ENCODE assay signal across 8 cellular contexts in the genomic region with DNA sequence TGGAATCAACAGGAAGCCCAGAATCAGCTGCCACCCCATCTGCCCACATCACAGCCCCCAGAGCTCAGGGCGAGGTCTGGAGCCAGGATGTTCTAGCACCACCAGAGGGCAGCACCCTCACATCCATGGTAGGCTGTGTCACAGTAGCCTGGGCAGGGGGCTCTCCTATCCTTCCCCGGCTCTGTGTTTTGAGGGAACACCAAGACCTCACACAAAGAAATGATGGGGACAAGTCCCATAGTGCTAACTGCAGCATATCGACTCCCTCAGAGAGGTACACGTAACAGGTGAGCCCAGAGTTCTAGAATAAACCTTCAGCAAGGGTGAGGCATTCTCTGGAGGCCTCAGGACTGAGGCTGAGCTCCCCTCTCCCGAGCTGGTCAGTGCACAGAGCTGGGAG. TPM values are rescaled to one million over a fixed set of nuclear protein-coding genes. Genes with fewer than 3 reads are reported as not detected.
DNase-seq lines count a peak whose midpoint lies in the region; ATAC-seq and TF ChIP-seq lines count a peak whose summit lies in the region.

No MANE protein-coding gene starts in this region.

- no peak overlapping the region for H3K4me3 Mint-ChIP-seq in activated T-helper 2 cell treated with anti-CD3 and anti-CD28 coated beads, Interferon-gamma antibody, Interleukin-2, Interleukin-4, amounts not matched to agents 10 μg/mL and 5 μg/mL and 100 μg/mL, durations not matched to agents 14 hours and 24 hours and 36 hours (ENCODE audit: low read depth)

- H2BK120ac ChIP-seq in trophoblast cell (ENCODE audit: insufficient read depth, low read length, poor library complexity), result no peak overlapping the region

- no peaks in the 10 kb centered on the region for H3K27me3 Mint-ChIP-seq in activated T-helper 2 cell treated with anti-CD3 and anti-CD28 coated beads, Interferon-gamma antibody, Interleukin-2, Interleukin-4, amounts not matched to agents 10 μg/mL and 5 μg/mL and 100 μg/mL, durations not matched to agents 14 hours and 24 hours and 36 hours (ENCODE audit: low read depth)

- no peaks in the 10 kb centered on the region for H3K9me3 Mint-ChIP-seq in activated T-helper 2 cell treated with anti-CD3 and anti-CD28 coated beads, Interferon-gamma antibody, Interleukin-2, Interleukin-4, amounts not matched to agents 10 μg/mL and 5 μg/mL and 100 μg/mL, durations not matched to agents 14 hours and 24 hours and 36 hours

- no peak overlapping the region for H2AFZ ChIP-seq in trophoblast cell (ENCODE audit: insufficient read depth, low read length, poor library complexity)

- H3K79me2 ChIP-seq in trophoblast cell (ENCODE audit: control insufficient read depth, insufficient read depth, low read length, poor library complexity), result no peaks in the 10 kb centered on the region

- H3K4me1 Mint-ChIP-seq in activated T-helper 2 cell treated with anti-CD3 and anti-CD28 coated beads, Interferon-gamma antibody, Interleukin-2, Interleukin-4, amounts not matched to agents 10 μg/mL and 5 μg/mL and 100 μg/mL, durations not matched to agents 14 hours and 24 hours and 36 hours (ENCODE audit: low read depth), result peaks cover 35% of the 10 kb centered on the region

- H3K79me1 ChIP-seq in trophoblast cell (ENCODE audit: low read length), result no peaks in the 10 kb centered on the region

- DNase-seq in CMK (ENCODE audit: low read depth) (peak; percentile 39), HK-2 (ENCODE audit: unreplicated experiment) (peak; percentile 46), RPMI8226 (peak; percentile 63), foreskin keratinocyte (peak in 1 of 2 donors; percentile 15), trophoblast cell (peak; percentile 12 to 73), upper lobe of left lung (peak in 1 of 2 donors; percentile 61)
- peak; percentile 63 for DNase-seq in activated T-helper 2 cell treated with anti-CD3 and anti-CD28 coated beads, Interferon-gamma antibody, Interleukin-2, Interleukin-4, amounts not matched to agents 10 μg/mL and 5 μg/mL and 100 μg/mL, durations not matched to agents 14 hours and 24 hours and 36 hours (ENCODE audit: low spot score)

- WGBS in trophoblast cell (ENCODE audit: extremely low coverage, insufficient coverage, insufficient read length), result no CpG with 5 or more reads among the region's 5 CpGs
- WGBS in upper lobe of left lung, 2 donors, result 29 to 50% methylated on average over 3 to 5 of the region's 5 CpGs

- H3K36me3 Mint-ChIP-seq in activated T-helper 2 cell treated with anti-CD3 and anti-CD28 coated beads, Interferon-gamma antibody, Interleukin-2, Interleukin-4, amounts not matched to agents 10 μg/mL and 5 μg/mL and 100 μg/mL, durations not matched to agents 14 hours and 24 hours and 36 hours (ENCODE audit: low read depth), result peaks cover 5% of the 10 kb centered on the region

- H3K27ac ChIP-seq in foreskin keratinocyte (no peak overlapping the region), trophoblast cell (ENCODE audit: low read depth, low read length) (no peak overlapping the region), upper lobe of left lung (no peak overlapping the region)

- TF ChIP-seq EP300 in upper lobe of left lung (IDR thresholded peaks at IDR 0.05), result no peak

- H3K27me3 ChIP-seq in foreskin keratinocyte (peaks cover 27% of the 10 kb centered on the region), trophoblast cell (ENCODE audit: insufficient read depth, low read length) (peaks cover 29% of the 10 kb centered on the region), upper lobe of left lung (peaks cover 0 to 10% (median 3%) of the 10 kb centered on the region in 4 donors)

- intact Hi-C loops in activated T-helper 2 cell treated with anti-CD3 and anti-CD28 coated beads, Interferon-gamma antibody, Interleukin-2, Interleukin-4, amounts not matched to agents 10 μg/mL and 5 μg/mL and 100 μg/mL, durations not matched to agents 14 hours and 24 hours and 36 hours (cut with micrococcal nuclease), result loop anchor here (1.0 kb wide), 1 partner anchor 104 kb away; no protein-coding TSS in a partner anchor

- no peak overlapping the region for H3K4ac ChIP-seq in trophoblast cell (ENCODE audit: low read depth, low read length)

- H4K91ac ChIP-seq in trophoblast cell (ENCODE audit: low read depth, low read length), result no peak overlapping the region

- no peak overlapping the region for H3K18ac ChIP-seq in trophoblast cell (ENCODE audit: low read length)

- no peaks in the 10 kb centered on the region for H3K4me1 ChIP-seq in foreskin keratinocyte
- peaks cover 11 to 15% of the 10 kb centered on the region in 2 experiments for H3K4me1 ChIP-seq in trophoblast cell (ENCODE audit: control insufficient read depth in 1 of 2, insufficient read depth in 2 of 2, low read length in 2 of 2)
- peaks cover 30 to 44% (median 34%) of the 10 kb centered on the region in 4 donors for H3K4me1 ChIP-seq in upper lobe of left lung

- H3K9me3 ChIP-seq in trophoblast cell (ENCODE audit: insufficient read depth, low read depth, low read length), result peaks cover 2% of the 10 kb centered on the region
- H3K9me3 ChIP-seq in upper lobe of left lung, result no peaks in the 10 kb centered on the region

- no peak for TF ChIP-seq POLR2A in upper lobe of left lung (IDR thresholded peaks at IDR 0.05)

- H2BK12ac ChIP-seq in trophoblast cell (ENCODE audit: low read length), result no peak overlapping the region

- no peak overlapping the region for H3K23ac ChIP-seq in trophoblast cell (ENCODE audit: low read length)

- H2BK5ac ChIP-seq in trophoblast cell (ENCODE audit: low read depth, low read length, poor library complexity), result no peak overlapping the region

- H3K4me2 ChIP-seq in trophoblast cell (ENCODE audit: low read length), result no peak overlapping the region

- TF ChIP-seq CTCF in foreskin keratinocyte (conservative IDR thresholded peaks at IDR 0.05) (peak; percentile 89), upper lobe of left lung (IDR thresholded peaks at IDR 0.05) (peak; percentile 74 to 86 (median 80))

- H3K36me3 ChIP-seq in trophoblast cell (ENCODE audit: control insufficient read depth in 1 of 2, insufficient read depth in 2 of 2, low read length in 2 of 2) (no peaks in the 10 kb centered on the region), upper lobe of left lung (no peaks in the 10 kb centered on the region)

- no peak overlapping the region for H3K9ac ChIP-seq in trophoblast cell (ENCODE audit: low read length)

- H4K12ac ChIP-seq in trophoblast cell (ENCODE audit: low read depth, low read length), result no peak overlapping the region

- ATAC-seq in foreskin keratinocyte, result no peak
- peak; percentile 49 to 59 for ATAC-seq in upper lobe of left lung (ENCODE audit: low FRiP score in 2 of 2)
- no peak for ATAC-seq in HG02981 (IDR thresholded peaks at IDR 0.05; ENCODE audit: unreplicated experiment)

- H2AK5ac ChIP-seq in trophoblast cell (ENCODE audit: low read length), result no peak overlapping the region

- H3K27ac Mint-ChIP-seq in activated T-helper 2 cell treated with anti-CD3 and anti-CD28 coated beads, Interferon-gamma antibody, Interleukin-2, Interleukin-4, amounts not matched to agents 10 μg/mL and 5 μg/mL and 100 μg/mL, durations not matched to agents 14 hours and 24 hours and 36 hours, result peak overlapping the region; percentile 47

- no peak overlapping the region for H3K14ac ChIP-seq in trophoblast cell (ENCODE audit: low read length)

- no peak overlapping the region for H4K8ac ChIP-seq in trophoblast cell (ENCODE audit: low read depth, low read length)

- H3K4me3 ChIP-seq in trophoblast cell (ENCODE audit: low read depth, low read length) (no peak overlapping the region), upper lobe of left lung (no peak overlapping the region)

RNA-seq across cellular contexts. Expression of a gene that starts 2.3 kb away (rescaled TPM):
- 30.6 and 31.1 TPM in 2 replicates for total RNA-seq in activated T-helper 2 cell treated with anti-CD3 and anti-CD28 coated beads, Interferon-gamma antibody, Interleukin-2, Interleukin-4, amounts not matched to agents 10 μg/mL and 5 μg/mL and 100 μg/mL, durations not matched to agents 14 hours and 24 hours and 36 hours
- 1.8 and 1.9 TPM in 2 replicates for total RNA-seq in foreskin keratinocyte
- 1.5 and 1.7 TPM in 2 replicates for polyA plus RNA-seq in foreskin keratinocyte
- 0.83 and 1.00 TPM in 2 replicates for polyA plus RNA-seq in trophoblast cell (2013)
- 10 to 100 TPM in 1 of 6 donors, 1 to 10 TPM in 5; 2.5 to 11.9 (median 4.4) TPM for total RNA-seq in upper lobe of left lung

RNA-seq across cellular contexts. Expression of a gene that starts 57.5 kb away (rescaled TPM):
- total RNA-seq in activated T-helper 2 cell treated with anti-CD3 and anti-CD28 coated beads, Interferon-gamma antibody, Interleukin-2, Interleukin-4, amounts not matched to agents 10 μg/mL and 5 μg/mL and 100 μg/mL, durations not matched to agents 14 hours and 24 hours and 36 hours, result 0.41 and 0.46 TPM in 2 replicates
- total RNA-seq in foreskin keratinocyte, result 0.03 and 0.07 TPM in 2 replicates
- polyA plus RNA-seq in foreskin keratinocyte, result 0.01 and 0.02 TPM in 2 replicates
- 0.04 and 0.07 TPM in 2 replicates for polyA plus RNA-seq in trophoblast cell (2013)
- under 1 TPM in 1 of 6 donors, not detected in 5; 0.07 TPM for total RNA-seq in upper lobe of left lung

Comparison
In these comparisons a context has a peak if more than half of its experiments do, and no peak if none do; other contexts are left out.
1. ATAC-seq: peak in upper lobe of left lung (2 of 2); none in foreskin keratinocyte (single experiment) and HG02981 (single experiment).